In the genomic region with DNA sequence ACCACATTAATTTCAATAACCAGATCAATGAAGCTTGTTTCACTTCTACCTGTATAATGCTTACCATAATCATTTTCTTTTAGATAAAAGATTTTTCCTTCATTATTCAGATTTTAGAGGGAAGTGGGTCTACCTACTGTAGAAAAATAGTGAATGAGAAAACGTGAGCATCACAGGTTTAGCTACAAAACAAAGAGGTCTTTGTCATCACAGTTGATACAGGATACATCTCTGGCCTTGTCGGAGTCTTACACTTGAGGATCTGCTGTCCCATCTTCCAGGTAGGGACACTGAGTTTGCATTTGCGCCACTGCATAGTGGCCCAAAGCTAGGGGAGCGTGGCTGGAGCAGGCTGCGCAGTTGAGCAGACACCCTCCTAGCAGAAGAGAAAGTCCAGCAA, we compare ENCODE assay signal across 18 cellular contexts. TPM values are rescaled to one million over a fixed set of nuclear protein-coding genes. Genes with fewer than 3 reads are reported as not detected.
DNase-seq lines count a peak whose midpoint lies in the region; ATAC-seq and TF ChIP-seq lines count a peak whose summit lies in the region.
"Had no signal": no experiment of that assay in that cellular context is flagged by ENCODE, and none has a peak within 500 bp of the region (broad histone marks: within the 10 kb centered on the region; RNA-seq: fewer than 3 reads in every experiment).

No MANE protein-coding gene starts in this region.

- no peaks in the 10 kb centered on the region for H3K36me3 Mint-ChIP-seq in activated CD4-positive, alpha-beta T cell treated with anti-CD3 and anti-CD28 coated beads, Interleukin-2, amount 10 ng/mL, durations not matched to agents 7 days and 5 days (ENCODE audit: low read depth)
- no peaks in the 10 kb centered on the region for H3K36me3 Mint-ChIP-seq in T-helper 17 cell (ENCODE audit: low read depth)
- no peaks in the 10 kb centered on the region for H3K36me3 Mint-ChIP-seq in natural killer cell treated with Interleukin-12 subunit alpha and Interleukin-12 subunit beta and Interleukin-15 and Interleukin-18, amount 100 ng/mL, for 72 hours
- no peaks in the 10 kb centered on the region for H3K36me3 Mint-ChIP-seq in glutamatergic neuron (ENCODE audit: unreplicated experiment)

- intact Hi-C loops in posterior vena cava (cut with DNase I): loop anchor here in 1 of 2 donors (1.0 kb wide), 1 partner anchor 15 kb away; no protein-coding TSS in a partner anchor

- H3K4me1 Mint-ChIP-seq in activated CD4-positive, alpha-beta T cell treated with anti-CD3 and anti-CD28 coated beads, Interleukin-2, amount 10 ng/mL, durations not matched to agents 7 days and 5 days: peaks cover 20% of the 10 kb centered on the region
- H3K4me1 Mint-ChIP-seq in T-helper 17 cell (peaks cover 19% of the 10 kb centered on the region), glutamatergic neuron (ENCODE audit: low read depth, unreplicated experiment) (no peaks in the 10 kb centered on the region)
- H3K4me1 Mint-ChIP-seq in natural killer cell treated with Interleukin-12 subunit alpha and Interleukin-12 subunit beta and Interleukin-15 and Interleukin-18, amount 100 ng/mL, for 72 hours (ENCODE audit: low read depth in 2 of 2): peaks cover 19 to 23% of the 10 kb centered on the region in 2 donors

- TF ChIP-seq CTCF in glutamatergic neuron (IDR thresholded peaks at IDR 0.05; ENCODE audit: partially characterized antibody, unreplicated experiment): no peak

- POLR2A ChIA-PET in activated CD4-positive, alpha-beta T cell treated with anti-CD3 and anti-CD28 coated beads, Interleukin-2, amount 10 ng/mL, durations not matched to agents 7 days and 5 days (lab: Charles Lee): no interaction called here

- CTCF ChIA-PET in activated CD4-positive, alpha-beta T cell treated with anti-CD3 and anti-CD28 coated beads, Interleukin-2, amount 10 ng/mL, durations not matched to agents 7 days and 5 days (lab: Charles Lee): no interaction called here

- H3K4me3 Mint-ChIP-seq in activated CD4-positive, alpha-beta T cell treated with anti-CD3 and anti-CD28 coated beads, Interleukin-2, amount 10 ng/mL, durations not matched to agents 7 days and 5 days: no peak overlapping the region
- H3K4me3 Mint-ChIP-seq in T-helper 17 cell (peak overlapping the region; percentile 55), glutamatergic neuron (ENCODE audit: unreplicated experiment) (no peak overlapping the region)
- peak overlapping the region; percentile 57 for H3K4me3 Mint-ChIP-seq in natural killer cell treated with Interleukin-12 subunit alpha and Interleukin-12 subunit beta and Interleukin-15 and Interleukin-18, amount 100 ng/mL, for 72 hours

- peaks cover 2% of the 10 kb centered on the region for H3K27me3 Mint-ChIP-seq in activated CD4-positive, alpha-beta T cell treated with anti-CD3 and anti-CD28 coated beads, Interleukin-2, amount 10 ng/mL, durations not matched to agents 7 days and 5 days
- no peaks in the 10 kb centered on the region for H3K27me3 Mint-ChIP-seq in T-helper 17 cell
- peaks cover 5 to 21% of the 10 kb centered on the region in 2 donors for H3K27me3 Mint-ChIP-seq in natural killer cell treated with Interleukin-12 subunit alpha and Interleukin-12 subunit beta and Interleukin-15 and Interleukin-18, amount 100 ng/mL, for 72 hours
- H3K27me3 Mint-ChIP-seq in glutamatergic neuron (ENCODE audit: unreplicated experiment): no peaks in the 10 kb centered on the region

- peak overlapping the region; percentile 84 for H3K27ac Mint-ChIP-seq in activated CD4-positive, alpha-beta T cell treated with anti-CD3 and anti-CD28 coated beads, Interleukin-2, amount 10 ng/mL, durations not matched to agents 7 days and 5 days
- peak overlapping the region; percentile 89 for H3K27ac Mint-ChIP-seq in T-helper 17 cell
- peak overlapping the region; percentile 14 to 72 for H3K27ac Mint-ChIP-seq in natural killer cell treated with Interleukin-12 subunit alpha and Interleukin-12 subunit beta and Interleukin-15 and Interleukin-18, amount 100 ng/mL, for 72 hours
- no peak overlapping the region for H3K27ac Mint-ChIP-seq in glutamatergic neuron (ENCODE audit: unreplicated experiment)

- H3K9me3 Mint-ChIP-seq in activated CD4-positive, alpha-beta T cell treated with anti-CD3 and anti-CD28 coated beads, Interleukin-2, amount 10 ng/mL, durations not matched to agents 7 days and 5 days: no peaks in the 10 kb centered on the region
- no peaks in the 10 kb centered on the region for H3K9me3 Mint-ChIP-seq in natural killer cell treated with Interleukin-12 subunit alpha and Interleukin-12 subunit beta and Interleukin-15 and Interleukin-18, amount 100 ng/mL, for 72 hours
- H3K9me3 Mint-ChIP-seq in glutamatergic neuron (ENCODE audit: unreplicated experiment): peaks cover 3% of the 10 kb centered on the region

- H3K9me3 ChIP-seq in T-helper 17 cell (ENCODE audit: control insufficient read depth, low read length, poor library complexity, severe bottlenecking): no peaks in the 10 kb centered on the region

- ATAC-seq in GM18511 (IDR thresholded peaks at IDR 0.05; ENCODE audit: unreplicated experiment): peak; percentile 6
- ATAC-seq in T-helper 17 cell: peak; percentile 10
- ATAC-seq in natural killer cell treated with Interleukin-12 subunit alpha and Interleukin-12 subunit beta and Interleukin-15 and Interleukin-18, amount 100 ng/mL, for 72 hours: no peak
- ATAC-seq in esophagus mucosa: no peak
- ATAC-seq: Right ventricle myocardium inferior had no signal

- no peak for DNase-seq in activated CD4-positive, alpha-beta T cell treated with anti-CD3 and anti-CD28 coated beads, Interleukin-2, amount 10 ng/mL, durations not matched to agents 7 days and 5 days
- no peak for DNase-seq in activated CD4-positive, alpha-beta T cell treated with anti-CD3 and anti-CD28 coated beads, Interleukin-2, amount 50 U/mL, for 48 hours
- no peak for DNase-seq in T-helper 17 cell
- DNase-seq in natural killer cell treated with Interleukin-12 subunit alpha and Interleukin-12 subunit beta and Interleukin-15 and Interleukin-18, amount 100 ng/mL, for 72 hours (ENCODE audit: low spot score): no peak
- DNase-seq in posterior vena cava (ENCODE audit: low spot score): no peak
- no peak for DNase-seq in glutamatergic neuron
- DNase-seq: 8988T, COR-L47, NCI-H1436 treated with DMSO at 0.1 percent for 48 hours, NCI-H2029 treated with DMSO at 0.1 percent for 48 hours, NCI-H774, PC-9 had no signal

RNA-seq across cellular contexts. Expression of gene CLDN24, which starts 0.7 kb away (rescaled TPM):
- total RNA-seq in activated CD4-positive, alpha-beta T cell treated with anti-CD3 and anti-CD28 coated beads, Interleukin-2, amount 10 ng/mL, durations not matched to agents 7 days and 5 days: not detected
- not detected for total RNA-seq in T-helper 17 cell
- total RNA-seq in natural killer cell treated with Interleukin-12 subunit alpha and Interleukin-12 subunit beta and Interleukin-15 and Interleukin-18, amount 100 ng/mL, for 72 hours: not detected
- 1.2 TPM for total RNA-seq in esophagus mucosa
- total RNA-seq in posterior vena cava: not detected
- not detected for total RNA-seq in glutamatergic neuron (ENCODE audit: unreplicated experiment)
- total RNA-seq: H4, M059J, NCI-H460, PC-9, Right ventricle myocardium inferior had no signal

RNA-seq across cellular contexts. Expression of gene CLDN22, which starts 1.4 kb away (rescaled TPM):
- total RNA-seq in activated CD4-positive, alpha-beta T cell treated with anti-CD3 and anti-CD28 coated beads, Interleukin-2, amount 10 ng/mL, durations not matched to agents 7 days and 5 days: not detected
- total RNA-seq in T-helper 17 cell (not detected), esophagus mucosa (0.16 TPM), posterior vena cava (not detected), glutamatergic neuron (ENCODE audit: unreplicated experiment) (not detected)
- total RNA-seq in natural killer cell treated with Interleukin-12 subunit alpha and Interleukin-12 subunit beta and Interleukin-15 and Interleukin-18, amount 100 ng/mL, for 72 hours: not detected
- total RNA-seq: H4, NCI-H460, PC-9, Right ventricle myocardium inferior had no signal

Comparison
In these comparisons a context has a peak if more than half of its experiments do, and no peak if none do; other contexts are left out.
1. H3K4me3 Mint-ChIP-seq: peak in T-helper 17 cell (single experiment) and natural killer cell treated with Interleukin-12 subunit alpha and Interleukin-12 subunit beta and Interleukin-15 and Interleukin-18, amount 100 ng/mL, for 72 hours (single experiment); none in activated CD4-positive, alpha-beta T cell treated with anti-CD3 and anti-CD28 coated beads, Interleukin-2, amount 10 ng/mL, durations not matched to agents 7 days and 5 days (single experiment) and glutamatergic neuron (single experiment).
2. ATAC-seq: peak in GM18511 (single experiment) and T-helper 17 cell (single experiment); none in natural killer cell treated with Interleukin-12 subunit alpha and Interleukin-12 subunit beta and Interleukin-15 and Interleukin-18, amount 100 ng/mL, for 72 hours (0 of 2) and esophagus mucosa (single experiment).